In the genomic region with DNA sequence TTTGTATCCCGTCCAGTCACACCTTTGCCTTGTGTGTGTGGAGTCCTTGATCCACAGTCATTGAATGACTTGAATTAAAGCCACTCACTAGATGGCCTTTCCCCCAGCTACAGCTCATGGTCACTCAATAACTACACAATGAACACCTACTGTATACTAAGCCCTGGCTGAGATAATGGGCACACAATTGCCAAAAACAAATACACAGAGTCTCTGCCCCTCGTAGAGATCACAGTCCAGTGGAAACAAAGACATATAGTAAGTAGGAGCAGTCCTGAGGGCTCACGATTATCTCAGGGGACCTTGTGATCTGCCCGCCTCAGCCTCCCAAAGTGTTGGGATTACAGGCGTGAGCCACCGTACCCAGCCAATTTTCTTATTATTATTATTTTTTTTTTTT, we compare ENCODE assay signal across 16 cellular contexts. TPM values are rescaled to one million over a fixed set of nuclear protein-coding genes. Genes with fewer than 3 reads are reported as not detected.
DNase-seq lines count a peak whose midpoint lies in the region; ATAC-seq, FAIRE-seq and TF ChIP-seq lines count a peak whose summit lies in the region.
"Had no signal": no experiment of that assay in that cellular context is flagged by ENCODE, and none has a peak within 500 bp of the region (broad histone marks: within the 10 kb centered on the region; RNA-seq: fewer than 3 reads in every experiment).

No MANE protein-coding gene starts in this region.

- H3K4me1 Mint-ChIP-seq in activated T-helper 2 cell treated with anti-CD3 and anti-CD28 coated beads, Interferon-gamma antibody, Interleukin-2, Interleukin-4, amounts not matched to agents 10 μg/mL and 5 μg/mL and 100 μg/mL, durations not matched to agents 14 hours and 24 hours and 36 hours (ENCODE audit: low read depth), result peaks cover 59% of the 10 kb centered on the region

- POLR2A ChIA-PET in A549 (lab: Yijun Ruan, JAX), result interaction anchor here (0.6 to 0.7 kb wide), 4 partner anchors 10 to 106 kb away, joined by 3 to 7 read pairs (median 4); no protein-coding TSS in a partner anchor

- intact Hi-C loops in breast epithelium (cut with DNase I; ENCODE audit: low total_unique reads) (no loop called here), prostate gland (cut with DNase I) (no loop called here)
- intact Hi-C loops in activated T-helper 2 cell treated with anti-CD3 and anti-CD28 coated beads, Interferon-gamma antibody, Interleukin-2, Interleukin-4, amounts not matched to agents 10 μg/mL and 5 μg/mL and 100 μg/mL, durations not matched to agents 14 hours and 24 hours and 36 hours (cut with micrococcal nuclease), result no loop called here

- no peak overlapping the region for H3K27ac Mint-ChIP-seq in activated T-helper 2 cell treated with anti-CD3 and anti-CD28 coated beads, Interferon-gamma antibody, Interleukin-2, Interleukin-4, amounts not matched to agents 10 μg/mL and 5 μg/mL and 100 μg/mL, durations not matched to agents 14 hours and 24 hours and 36 hours
- H3K27ac Mint-ChIP-seq: CD14-positive monocyte; dendritic cell treated with granulocyte-macrophage colony-stimulating factor and Interleukin-4, amounts not matched to agents 40 ng/mL and 50 ng/mL, for 4 days; memory B cell had no signal

- TF ChIP-seq RAD21 in A549 (conservative IDR thresholded peaks at IDR 0.05 in 1 of 2, IDR thresholded peaks at IDR 0.05 in 1 of 2), result no peak

- peak overlapping the region; percentile 99 to 100 for H3K27ac ChIP-seq in A549
- H3K27ac ChIP-seq in BLaER1 treated with 17β-estradiol and CSF1 and Interleukin-3, amounts not matched to agents 10 nM and 100 nM, result no peak overlapping the region
- peak overlapping the region; percentile 84 to 91 for H3K27ac ChIP-seq in breast epithelium
- peak overlapping the region; percentile 88 to 91 for H3K27ac ChIP-seq in prostate gland

- no peak overlapping the region for H3K4me3 Mint-ChIP-seq in activated T-helper 2 cell treated with anti-CD3 and anti-CD28 coated beads, Interferon-gamma antibody, Interleukin-2, Interleukin-4, amounts not matched to agents 10 μg/mL and 5 μg/mL and 100 μg/mL, durations not matched to agents 14 hours and 24 hours and 36 hours (ENCODE audit: low read depth)
- H3K4me3 Mint-ChIP-seq: CD14-positive monocyte; dendritic cell treated with granulocyte-macrophage colony-stimulating factor and Interleukin-4, amounts not matched to agents 40 ng/mL and 50 ng/mL, for 4 days; memory B cell had no signal

- H3K36me3 Mint-ChIP-seq in activated T-helper 2 cell treated with anti-CD3 and anti-CD28 coated beads, Interferon-gamma antibody, Interleukin-2, Interleukin-4, amounts not matched to agents 10 μg/mL and 5 μg/mL and 100 μg/mL, durations not matched to agents 14 hours and 24 hours and 36 hours (ENCODE audit: low read depth), result no peaks in the 10 kb centered on the region
- H3K36me3 Mint-ChIP-seq: CD14-positive monocyte, memory B cell had no signal

- no peak overlapping the region for H3K4me2 ChIP-seq in A549
- peak overlapping the region in 9 of 11 experiments; percentile 74 to 97 (median 94); a peak in 15 of 22 replicates for H3K4me2 ChIP-seq in BLaER1 treated with 17β-estradiol and CSF1 and Interleukin-3, amounts not matched to agents 10 nM and 100 nM
- H3K4me2 ChIP-seq: smooth muscle cell had no signal

- DNase-seq in A549 (ENCODE audit: low read depth in 1 of 2, low spot score in 1 of 2) (no peak), breast epithelium (ENCODE audit: low spot score in 2 of 2) (no peak), prostate gland (ENCODE audit: low spot score) (no peak), pons (ENCODE audit: low spot score) (no peak), retina (no peak)
- no peak for DNase-seq in activated T-helper 2 cell treated with anti-CD3 and anti-CD28 coated beads, Interferon-gamma antibody, Interleukin-2, Interleukin-4, amounts not matched to agents 10 μg/mL and 5 μg/mL and 100 μg/mL, durations not matched to agents 14 hours and 24 hours and 36 hours (ENCODE audit: low spot score)
- DNase-seq: GOT3, KBM-7, NCI-H1105 treated with DMSO at 0.1 percent for 48 hours had no signal

- 78% methylated on average over 6 of the region's 6 CpGs for WGBS in A549 (ENCODE audit: missing lambda C conversion rate)
- 91% methylated on average over 6 of the region's 6 CpGs for whole genome bisulfite sequencing in prostate gland

- H3K27me3 ChIP-seq in BLaER1 treated with 17β-estradiol and CSF1 and Interleukin-3, amounts not matched to agents 10 nM and 100 nM, result no peaks in the 10 kb centered on the region
- H3K27me3 ChIP-seq in breast epithelium, result no peaks in the 10 kb centered on the region
- no peaks in the 10 kb centered on the region for H3K27me3 ChIP-seq in prostate gland (replicated peaks; ENCODE audit: insufficient read depth)

- TF ChIP-seq EP300 in A549 (IDR thresholded peaks at IDR 0.05), result no peak

- H3K27me3 Mint-ChIP-seq in activated T-helper 2 cell treated with anti-CD3 and anti-CD28 coated beads, Interferon-gamma antibody, Interleukin-2, Interleukin-4, amounts not matched to agents 10 μg/mL and 5 μg/mL and 100 μg/mL, durations not matched to agents 14 hours and 24 hours and 36 hours (ENCODE audit: low read depth), result no peaks in the 10 kb centered on the region
- H3K27me3 Mint-ChIP-seq: memory B cell had no signal

- H3K36me3 ChIP-seq in BLaER1 treated with 17β-estradiol and CSF1 and Interleukin-3, amounts not matched to agents 10 nM and 100 nM, result no peaks in the 10 kb centered on the region
- no peaks in the 10 kb centered on the region for H3K36me3 ChIP-seq in breast epithelium
- no peaks in the 10 kb centered on the region for H3K36me3 ChIP-seq in prostate gland

- no peaks in the 10 kb centered on the region for H3K9me3 ChIP-seq in A549
- no peaks in the 10 kb centered on the region for H3K9me3 ChIP-seq in BLaER1 treated with 17β-estradiol and CSF1 and Interleukin-3, amounts not matched to agents 10 nM and 100 nM (replicated peaks in 1 of 11)
- H3K9me3 ChIP-seq in breast epithelium, result no peaks in the 10 kb centered on the region
- no peaks in the 10 kb centered on the region for H3K9me3 ChIP-seq in prostate gland

- ATAC-seq in A549 (no peak), HG02610 (IDR thresholded peaks at IDR 0.05; ENCODE audit: unreplicated experiment) (no peak)
- ATAC-seq: GM12878 had no signal

- no peaks in the 10 kb centered on the region for H3K9me3 Mint-ChIP-seq in activated T-helper 2 cell treated with anti-CD3 and anti-CD28 coated beads, Interferon-gamma antibody, Interleukin-2, Interleukin-4, amounts not matched to agents 10 μg/mL and 5 μg/mL and 100 μg/mL, durations not matched to agents 14 hours and 24 hours and 36 hours
- H3K9me3 Mint-ChIP-seq: CD14-positive monocyte; dendritic cell treated with granulocyte-macrophage colony-stimulating factor and Interleukin-4, amounts not matched to agents 40 ng/mL and 50 ng/mL, for 4 days; memory B cell had no signal

- no peak for FAIRE-seq in A549 (lab: Jason Lieb, UNC)
- FAIRE-seq: GM12878 had no signal

- no peak for TF ChIP-seq CTCF in A549 (IDR thresholded peaks at IDR 0.05)
- no peak for TF ChIP-seq CTCF in breast epithelium (IDR thresholded peaks at IDR 0.05)
- no peak for TF ChIP-seq CTCF in prostate gland (IDR thresholded peaks at IDR 0.05)

- CTCF ChIA-PET in A549 (lab: Yijun Ruan, JAX), result interaction anchor here (0.8 to 1.6 kb wide), 3 partner anchors 22 to 77 kb away, joined by 3 to 4 read pairs (median 3); partner anchors contain the start of gene DDIT4

- H3K4me3 ChIP-seq in A549 (no peak overlapping the region), breast epithelium (no peak overlapping the region), prostate gland (no peak overlapping the region)
- H3K4me3 ChIP-seq in BLaER1 treated with 17β-estradiol and CSF1 and Interleukin-3, amounts not matched to agents 10 nM and 100 nM, result no peak overlapping the region
- H3K4me3 ChIP-seq: GM12878, smooth muscle cell had no signal

- TF ChIP-seq POLR2A in A549 (IDR thresholded peaks at IDR 0.05; ENCODE audit: low read length) (no peak), breast epithelium (IDR thresholded peaks at IDR 0.05) (no peak), prostate gland (IDR thresholded peaks at IDR 0.05) (no peak)

- H4K20me1 ChIP-seq in BLaER1 treated with 17β-estradiol and CSF1 and Interleukin-3, amounts not matched to agents 10 nM and 100 nM, result no peaks in the 10 kb centered on the region

- H3K4me1 ChIP-seq in A549, result peaks cover 65% of the 10 kb centered on the region
- H3K4me1 ChIP-seq in BLaER1 treated with 17β-estradiol and CSF1 and Interleukin-3, amounts not matched to agents 10 nM and 100 nM, result peaks cover 74 to 100% (median 95%) of the 10 kb centered on the region in 10 experiments
- peaks cover 31 to 62% of the 10 kb centered on the region in 2 donors for H3K4me1 ChIP-seq in breast epithelium
- peaks cover 46% of the 10 kb centered on the region for H3K4me1 ChIP-seq in prostate gland (replicated peaks)

- H3K9ac ChIP-seq in BLaER1 treated with 17β-estradiol and CSF1 and Interleukin-3, amounts not matched to agents 10 nM and 100 nM, result no peak overlapping the region

RNA-seq across cellular contexts. Expression of gene DDIT4, which starts 22.1 kb away (rescaled TPM):
- polyA plus RNA-seq in A549 (2011; rRNA removed) (329 and 392 TPM in 2 replicates), A549 (2017; fragmentation: RNase III; extraction: RNeasy Plus Mini Kit Qiagen cat#74134 plus additional on column Dnase treatment) (188 to 239 TPM (median 238 TPM) in 3 replicates)
- polyA plus RNA-seq in A549 (2012; cell fraction: cytosol; rRNA removed), result 189 and 275 TPM in 2 replicates
- polyA plus RNA-seq in A549 (2012; cell fraction: nucleus; rRNA removed), result 368 and 387 TPM in 2 replicates
- 299 and 339 TPM in 2 replicates for polyA minus RNA-seq in A549 (2011; rRNA and poly(A)+ RNA removed)
- total RNA-seq in breast epithelium (100 to 1,000 TPM; 183 to 555 (median 341) TPM), prostate gland (100 to 1,000 TPM; 259 to 265 TPM)
- 543 and 569 TPM in 2 replicates for total RNA-seq in activated T-helper 2 cell treated with anti-CD3 and anti-CD28 coated beads, Interferon-gamma antibody, Interleukin-2, Interleukin-4, amounts not matched to agents 10 μg/mL and 5 μg/mL and 100 μg/mL, durations not matched to agents 14 hours and 24 hours and 36 hours

RNA-seq across cellular contexts. Expression of gene ASCC1, which starts 35.6 kb away (rescaled TPM):
- polyA plus RNA-seq in A549 (2011; rRNA removed) (82.3 and 83.7 TPM in 2 replicates), A549 (2017; fragmentation: RNase III; extraction: RNeasy Plus Mini Kit Qiagen cat#74134 plus additional on column Dnase treatment) (56.2 to 58.9 TPM (median 56.5 TPM) in 3 replicates)
- 21.6 and 24.9 TPM in 2 replicates for polyA plus RNA-seq in A549 (2012; cell fraction: cytosol; rRNA removed)
- polyA plus RNA-seq in A549 (2012; cell fraction: nucleus; rRNA removed), result 12.2 and 19.1 TPM in 2 replicates
- 35.9 and 39.6 TPM in 2 replicates for polyA minus RNA-seq in A549 (2011; rRNA and poly(A)+ RNA removed)
- total RNA-seq in breast epithelium (10 to 100 TPM; 28.5 to 42.9 (median 29.6) TPM), prostate gland (10 to 100 TPM; 14.8 to 38.3 TPM)
- total RNA-seq in activated T-helper 2 cell treated with anti-CD3 and anti-CD28 coated beads, Interferon-gamma antibody, Interleukin-2, Interleukin-4, amounts not matched to agents 10 μg/mL and 5 μg/mL and 100 μg/mL, durations not matched to agents 14 hours and 24 hours and 36 hours, result 46.2 and 49.6 TPM in 2 replicates

RNA-seq across cellular contexts. Expression of gene ANAPC16, which starts 35.8 kb away (rescaled TPM):
- 136 and 165 TPM in 2 replicates for polyA plus RNA-seq in A549 (2011; rRNA removed)
- polyA plus RNA-seq in A549 (2012; cell fraction: cytosol; rRNA removed), result 61.1 and 70.5 TPM in 2 replicates
- polyA plus RNA-seq in A549 (2012; cell fraction: nucleus; rRNA removed), result 13.7 and 21.8 TPM in 2 replicates
- 75.1 to 86.1 TPM (median 79.8 TPM) in 3 replicates for polyA plus RNA-seq in A549 (2017; fragmentation: RNase III; extraction: RNeasy Plus Mini Kit Qiagen cat#74134 plus additional on column Dnase treatment)
- 36.8 and 46.6 TPM in 2 replicates for polyA minus RNA-seq in A549 (2011; rRNA and poly(A)+ RNA removed)
- 100 to 1,000 TPM; 104 to 155 (median 112) TPM for total RNA-seq in breast epithelium
- total RNA-seq in prostate gland, result 100 to 1,000 TPM in 1 of 2 donors, 10 to 100 TPM in 1; 73.4 to 123 TPM
- total RNA-seq in activated T-helper 2 cell treated with anti-CD3 and anti-CD28 coated beads, Interferon-gamma antibody, Interleukin-2, Interleukin-4, amounts not matched to agents 10 μg/mL and 5 μg/mL and 100 μg/mL, durations not matched to agents 14 hours and 24 hours and 36 hours, result 94.1 and 95.9 TPM in 2 replicates

Comparison
In these comparisons a context has a peak if more than half of its experiments do, and no peak if none do; other contexts are left out.
1. H3K27ac ChIP-seq: peak in A549 (2 of 2), breast epithelium (2 of 2) and prostate gland (2 of 2); none in BLaER1 treated with 17β-estradiol and CSF1 and Interleukin-3, amounts not matched to agents 10 nM and 100 nM (0 of 11).